Comparison of ENCODE assay signal across 10 cellular contexts in genomic region chr4:1344696-1345095, GRCh38. TPM values are rescaled to one million over a fixed set of nuclear protein-coding genes. Genes with fewer than 3 reads are reported as not detected.
A peak's percentile ranks its signal among the peaks of the same experiment; 100 is the strongest.
DNase-seq lines count a peak whose midpoint lies in the region; ATAC-seq, FAIRE-seq and TF ChIP-seq lines count a peak whose summit lies in the region.
"Had no signal": no experiment of that assay in that cellular context is flagged by ENCODE, and none has a peak within 500 bp of the region (broad histone marks: within the 10 kb centered on the region; RNA-seq: fewer than 3 reads in every experiment).

No MANE protein-coding gene starts in this region.

- peaks cover 2% of the 10 kb centered on the region; the same call in 1 of the 2 replicates for H3K79me1 ChIP-seq in H1 (ENCODE audit: low read depth, low read length)

- no peak for TF ChIP-seq POLR2A in H1 (IDR thresholded peaks at IDR 0.05; ENCODE audit: control extremely low read depth in 1 of 2, low read depth in 2 of 2, low read length in 2 of 2)

- no peak overlapping the region for H2BK20ac ChIP-seq in H1 (ENCODE audit: low read length)

- peaks cover 0 to 9% of the 10 kb centered on the region in 2 experiments; a peak in 2 of 4 replicates for H3K79me2 ChIP-seq in H1 (ENCODE audit: control insufficient read depth in 1 of 2, insufficient read depth in 2 of 2, low read length in 2 of 2)
- peaks cover 31% of the 10 kb centered on the region for H3K79me2 ChIP-seq in neural progenitor cell (ENCODE audit: low read depth)

- H3K9me3 Mint-ChIP-seq in neural progenitor cell, result peaks cover 3% of the 10 kb centered on the region

- no peak overlapping the region for H2AK5ac ChIP-seq in H1 (ENCODE audit: low read depth, low read length)

- H2BK120ac ChIP-seq in H1 (replicated peaks; ENCODE audit: low read depth, low read length), result no peak overlapping the region

- no peak overlapping the region for H2BK5ac ChIP-seq in H1 (ENCODE audit: low read depth, low read length)

- no peak overlapping the region for H3K56ac ChIP-seq in H1 (replicated peaks; ENCODE audit: insufficient read length, low read depth, low read length)

- H4K5ac ChIP-seq in H1 (ENCODE audit: insufficient read length, low read depth, low read length), result no peak overlapping the region

- H3K23me2 ChIP-seq in H1 (ENCODE audit: low read depth, low read length), result peaks cover 10% of the 10 kb centered on the region

- H3K9ac ChIP-seq in NT2/D1 (ENCODE audit: insufficient read length, low read depth), result peak overlapping the region; percentile 24
- no peak overlapping the region for H3K9ac ChIP-seq in H1 (replicated peaks in 1 of 4; ENCODE audit: extremely low read depth in 1 of 4, low read depth in 3 of 4, low read length in 3 of 4)
- H3K9ac ChIP-seq in neural progenitor cell, result no peak overlapping the region

- H3K4me3 Mint-ChIP-seq in neural progenitor cell, result peak overlapping the region; percentile 92

- H2BK15ac ChIP-seq in H1 (ENCODE audit: low read length), result no peak overlapping the region

- H3K27me3 Mint-ChIP-seq in neural progenitor cell (ENCODE audit: insufficient read depth, low read depth), result peaks cover 9% of the 10 kb centered on the region

- H3K36me3 Mint-ChIP-seq in neural progenitor cell, result peaks cover 33% of the 10 kb centered on the region

- H3K23ac ChIP-seq in H1 (ENCODE audit: insufficient read length), result no peak overlapping the region

- 82% methylated on average over 12 of the region's 12 CpGs; no CpG with 5 or more reads in 1 of the 2 experiments for WGBS in H1 (ENCODE audit: extremely low coverage in 1 of 2, insufficient coverage in 1 of 2, insufficient read length in 1 of 2, insufficient replicate concordance in 2 of 2, low coverage in 1 of 2, low lambda C conversion rate in 2 of 2, missing lambda C conversion rate in 1 of 2), 2 experiments

- no peak for FAIRE-seq in H1 (lab: Jason Lieb, UNC)

- DNase-seq in ELF-1 (ENCODE audit: low read depth, low spot score) (peak; percentile 27), NT2/D1 (ENCODE audit: low read depth, low spot score) (no peak), H1 (ENCODE audit: low read depth in 1 of 2, low spot score in 2 of 2) (no peak), neural progenitor cell (ENCODE audit: low spot score) (no peak), NCI-H1436 (lab: John Stamatoyannopoulos, UW) (no peak), SHP77 treated with DMSO at 0.1 percent for 48 hours (lab: John Stamatoyannopoulos, UW) (no peak)
- DNase-seq: NCI-H1694 treated with DMSO at 0.1 percent for 48 hours; stimulated activated CD4-positive, alpha-beta T cell treated with anti-CD3 and anti-CD28 coated beads, Interleukin-2, amount 100 ng/mL, for 24 hours; testis had no signal

- H3K36me3 ChIP-seq in NT2/D1 (ENCODE audit: insufficient read depth, insufficient read length, low read length) (peaks cover 32% of the 10 kb centered on the region), H1 (ENCODE audit: control insufficient read depth in 2 of 4, insufficient read depth in 4 of 4, low read length in 3 of 4) (peaks cover 3 to 16% (median 11%) of the 10 kb centered on the region in 4 experiments; a peak in 7 of 8 replicates), neural progenitor cell (no peaks in the 10 kb centered on the region)

- no peak overlapping the region for H4K91ac ChIP-seq in H1 (replicated peaks; ENCODE audit: insufficient read length, low read length)

- no peak overlapping the region for H3K14ac ChIP-seq in H1 (ENCODE audit: insufficient read length)

- H3K4me3 ChIP-seq in NT2/D1 (ENCODE audit: insufficient read length, low read depth), result no peak overlapping the region
- no peak overlapping the region for H3K4me3 ChIP-seq in H1 (ENCODE audit: extremely low read depth in 1 of 4, insufficient read depth in 2 of 4, low read depth in 3 of 4, low read length in 4 of 4)
- H3K4me3 ChIP-seq in neural progenitor cell, result no peak overlapping the region

- H3K4me2 ChIP-seq in H1 (ENCODE audit: insufficient read depth in 1 of 2, low read depth in 2 of 2, low read length in 2 of 2), result no peak overlapping the region; a peak in 1 of 4 replicates
- H3K4me2 ChIP-seq in neural progenitor cell, result no peak overlapping the region

- TF ChIP-seq RAD21 in H1 (IDR thresholded peaks at IDR 0.05 in 1 of 2, conservative IDR thresholded peaks at IDR 0.05 in 1 of 2; ENCODE audit: low read depth in 2 of 2, low read length in 2 of 2), result no peak

- H3K27me3 ChIP-seq in NT2/D1 (ENCODE audit: insufficient read depth, insufficient read length), result no peaks in the 10 kb centered on the region
- no peaks in the 10 kb centered on the region for H3K27me3 ChIP-seq in H1 (replicated peaks in 1 of 4; ENCODE audit: control insufficient read depth in 3 of 4, extremely low read depth in 1 of 4, insufficient read depth in 3 of 4, low read length in 3 of 4)
- H3K27me3 ChIP-seq in neural progenitor cell, result no peaks in the 10 kb centered on the region
- H3K27me3 ChIP-seq: testis had no signal

- peaks cover 27% of the 10 kb centered on the region for H3K4me1 Mint-ChIP-seq in neural progenitor cell

- peak overlapping the region; percentile 61 for H3K27ac Mint-ChIP-seq in neural progenitor cell

- no peak overlapping the region for H3K4ac ChIP-seq in H1 (replicated peaks; ENCODE audit: insufficient read length, low read depth, low read length)

- H3K27ac ChIP-seq in H1 (ENCODE audit: low read depth, low read length) (no peak overlapping the region), neural progenitor cell (no peak overlapping the region)
- H3K27ac ChIP-seq: testis had no signal

- H3K9me3 ChIP-seq in NT2/D1 (ENCODE audit: insufficient read depth, low read length), result no peaks in the 10 kb centered on the region
- H3K9me3 ChIP-seq in H1 (ENCODE audit: insufficient read depth in 2 of 2, low read depth in 1 of 2, low read length in 1 of 2), result no peaks in the 10 kb centered on the region
- H3K9me3 ChIP-seq in neural progenitor cell (ENCODE audit: low read depth), result no peaks in the 10 kb centered on the region
- H3K9me3 ChIP-seq: testis had no signal

- no peak overlapping the region for H2AFZ ChIP-seq in H1 (ENCODE audit: low read length)
- no peak overlapping the region for H2AFZ ChIP-seq in neural progenitor cell (replicated peaks)

- no peak overlapping the region for H3K18ac ChIP-seq in H1 (ENCODE audit: extremely low read depth, low read length)

- peaks cover 0 to 3% of the 10 kb centered on the region in 2 experiments for H4K20me1 ChIP-seq in H1 (replicated peaks in 1 of 2; ENCODE audit: control insufficient read depth in 1 of 2, insufficient read depth in 2 of 2, low read length in 2 of 2)
- no peaks in the 10 kb centered on the region for H4K20me1 ChIP-seq in neural progenitor cell (ENCODE audit: low read depth)

- TF ChIP-seq EP300 in H1 (IDR thresholded peaks at IDR 0.05; ENCODE audit: borderline replicate concordance in 1 of 2, low read depth in 2 of 2, low read length in 2 of 2), result no peak

- no peak for ATAC-seq in GM18909 (IDR thresholded peaks at IDR 0.05; ENCODE audit: poor library complexity, unreplicated experiment)

- TF ChIP-seq CTCF in H1 (IDR thresholded peaks at IDR 0.05; ENCODE audit: control extremely low read depth in 1 of 3, insufficient read depth in 1 of 3, low read depth in 1 of 3, low read length in 3 of 3) (no peak), neural progenitor cell (IDR thresholded peaks at IDR 0.05) (no peak)

- CTCF ChIA-PET in H1 (lab: Charles Lee; ENCODE audit: partially characterized antibody), result interaction anchor here (0.7 to 1.7 kb wide), 3 partner anchors 10 to 158 kb away, joined by 3 to 4 read pairs (median 4); no protein-coding TSS in a partner anchor

- POLR2A ChIA-PET in H1 (lab: Charles Lee; ENCODE audit: partially characterized antibody), result interaction anchor here (2.0 to 5.7 kb wide), 2 partner anchors 16 to 95 kb away, joined by 7 to 49 read pairs; partner anchors contain the start of gene CTBP1

- H4K8ac ChIP-seq in H1 (ENCODE audit: extremely low read depth, insufficient read depth, low read length), result peak overlapping the region; percentile 23

- H2BK12ac ChIP-seq in H1 (ENCODE audit: low read depth, low read length), result no peak overlapping the region

- H3K4me1 ChIP-seq in NT2/D1 (ENCODE audit: insufficient read depth, insufficient read length) (peaks cover 8% of the 10 kb centered on the region), H1 (replicated peaks in 1 of 4; ENCODE audit: control insufficient read depth in 3 of 4, insufficient read depth in 4 of 4, low read length in 3 of 4) (peaks cover 0 to 6% (median 2%) of the 10 kb centered on the region in 4 experiments; a peak in 3 of 7 replicates), neural progenitor cell (peaks cover 7% of the 10 kb centered on the region)

- H3F3A ChIP-seq in neural progenitor cell (ENCODE audit: low read depth), result peaks cover 47% of the 10 kb centered on the region

TF ChIP-seq in H1, 55 proteins besides CTCF, POLR2A, EP300 and RAD21 (continues in another document):
- TF ChIP-seq JUN (IDR thresholded peaks at IDR 0.05; ENCODE audit: low read depth, low read length) (no peak), KDM1A (IDR thresholded peaks at IDR 0.05; ENCODE audit: borderline replicate concordance, low read length) (no peak), MAFK (IDR thresholded peaks at IDR 0.05; ENCODE audit: low read depth, low read length) (no peak), POU5F1 (IDR thresholded peaks at IDR 0.05; ENCODE audit: low read depth, low read length) (no peak), TCF12 (IDR thresholded peaks at IDR 0.05; ENCODE audit: low read depth, low read length) (no peak), CEBPB (IDR thresholded peaks at IDR 0.05; ENCODE audit: low read depth, low read length) (no peak)

RNA-seq across cellular contexts. Expression of gene UVSSA, which starts 2.3 kb away (rescaled TPM):
- total RNA-seq in H1 (2021; fragmentation: NEBNext Ultra II Directional; extraction: Animal tissue kit (Norgen Biotek cat#: 25700)), result 19.0 and 19.4 TPM in 2 replicates
- polyA plus RNA-seq in H1 (2011; rRNA removed), result 14.5 and 21.1 TPM in 2 replicates
- 14.8 TPM for polyA plus RNA-seq in H1 (2011; cell fraction: cytosol; rRNA removed)
- 106 TPM for polyA plus RNA-seq in H1 (2011; cell fraction: nucleus; rRNA removed)
- polyA plus RNA-seq in H1 (2012, experiment 1 of 2), result 17.0 to 21.8 TPM (median 19.1 TPM) in 4 replicates
- 2.3 TPM for polyA plus RNA-seq in H1 (2012, experiment 2 of 2)
- polyA plus RNA-seq in H1 (2013, experiment 1 of 2), result 9.4 TPM
- 8.0 TPM for polyA plus RNA-seq in H1 (2013, experiment 2 of 2)
- 7.8 and 8.3 TPM in 2 replicates for polyA minus RNA-seq in H1 (2011; rRNA and poly(A)+ RNA removed)
- polyA minus RNA-seq in H1 (2011; cell fraction: cytosol; rRNA and poly(A)+ RNA removed), result 13.4 TPM
- 25.9 TPM for polyA minus RNA-seq in H1 (2011; cell fraction: nucleus; rRNA and poly(A)+ RNA removed)
- 10.9 and 19.2 TPM in 2 replicates for total RNA-seq in neural progenitor cell (ENCODE audit: low replicate concordance)

RNA-seq across cellular contexts. Expression of gene MAEA, which starts 55.0 kb away (rescaled TPM):
- 75.3 and 75.8 TPM in 2 replicates for total RNA-seq in H1 (2021; fragmentation: NEBNext Ultra II Directional; extraction: Animal tissue kit (Norgen Biotek cat#: 25700))
- polyA plus RNA-seq in H1 (2011; rRNA removed), result 133 and 166 TPM in 2 replicates
- 136 TPM for polyA plus RNA-seq in H1 (2011; cell fraction: cytosol; rRNA removed)
- polyA plus RNA-seq in H1 (2011; cell fraction: nucleus; rRNA removed), result 178 TPM
- 65.1 to 86.6 TPM (median 84.3 TPM) in 4 replicates for polyA plus RNA-seq in H1 (2012, experiment 1 of 2)
- polyA plus RNA-seq in H1 (2012, experiment 2 of 2), result 68.5 TPM
- polyA plus RNA-seq in H1 (2013, experiment 1 of 2), result 51.3 TPM
- polyA plus RNA-seq in H1 (2013, experiment 2 of 2), result 48.3 TPM
- 55.7 and 65.9 TPM in 2 replicates for polyA minus RNA-seq in H1 (2011; rRNA and poly(A)+ RNA removed)
- 67.3 TPM for polyA minus RNA-seq in H1 (2011; cell fraction: cytosol; rRNA and poly(A)+ RNA removed)
- 68.6 TPM for polyA minus RNA-seq in H1 (2011; cell fraction: nucleus; rRNA and poly(A)+ RNA removed)
- total RNA-seq in neural progenitor cell (ENCODE audit: low replicate concordance), result 38.2 and 68.6 TPM in 2 replicates
